In genomic region chr16:81612351-81613170, GRCh38 we compare ENCODE assay signal across 15 cellular contexts.
DNase-seq lines count a peak whose midpoint lies in the region; ATAC-seq and TF ChIP-seq lines count a peak whose summit lies in the region.
"Had no signal": no experiment of that assay in that cellular context is flagged by ENCODE, and none has a peak within 500 bp of the region (broad histone marks: within the 10 kb centered on the region; RNA-seq: fewer than 3 reads in every experiment).

No MANE protein-coding gene starts in this region.

- H3K4me3 ChIP-seq in prostate gland, result no peak overlapping the region
- H3K4me3 ChIP-seq: PC-9 had no signal

- peaks cover 8% of the 10 kb centered on the region for H3K4me1 Mint-ChIP-seq in activated naive CD8-positive, alpha-beta T cell treated with anti-CD3 and anti-CD28 coated beads for 36 hours

- no peaks in the 10 kb centered on the region for H3K9me3 ChIP-seq in prostate gland

- H3K27ac Mint-ChIP-seq in activated naive CD8-positive, alpha-beta T cell treated with anti-CD3 and anti-CD28 coated beads for 36 hours, result no peak overlapping the region
- H3K27ac Mint-ChIP-seq: stimulated activated naive CD8-positive, alpha-beta T cell treated with anti-CD3 and anti-CD28 coated beads, Interleukin-15, Interleukin-2, amounts not matched to agents 100 ng/mL and 50 ng/mL, for 24 hours had no signal

- TF ChIP-seq POLR2A in prostate gland (IDR thresholded peaks at IDR 0.05), result no peak

- DNase-seq in Right ventricle myocardium superior (peak; percentile 71), cardiac septum (ENCODE audit: low spot score) (no peak), left ventricle myocardium superior (peak; percentile 55), prostate gland (ENCODE audit: low spot score) (peak; percentile 53), ureter (ENCODE audit: low spot score) (no peak)
- DNase-seq in activated naive CD8-positive, alpha-beta T cell treated with anti-CD3 and anti-CD28 coated beads for 36 hours, result no peak
- DNase-seq: 8988T, COR-L47, NCI-H1105 treated with DMSO at 0.1 percent for 48 hours, NCI-H446 treated with DMSO at 0.1 percent for 48 hours, PC-9, T-helper 1 cell had no signal

- peaks cover 9% of the 10 kb centered on the region for H3K4me1 ChIP-seq in prostate gland (replicated peaks)

- no peak overlapping the region for H3K4me3 Mint-ChIP-seq in activated naive CD8-positive, alpha-beta T cell treated with anti-CD3 and anti-CD28 coated beads for 36 hours
- H3K4me3 Mint-ChIP-seq: stimulated activated naive CD8-positive, alpha-beta T cell treated with anti-CD3 and anti-CD28 coated beads, Interleukin-15, Interleukin-2, amounts not matched to agents 100 ng/mL and 50 ng/mL, for 24 hours had no signal

- ATAC-seq in Right ventricle myocardium superior (ENCODE audit: poor library complexity), result peak; percentile 21
- peak; percentile 44 for ATAC-seq in left ventricle myocardium superior
- no peak for ATAC-seq in esophagus mucosa
- ATAC-seq in GM21717 (IDR thresholded peaks at IDR 0.05; ENCODE audit: unreplicated experiment), result no peak

- 44% methylated on average over 17 of the region's 17 CpGs for WGBS in prostate gland

- no peaks in the 10 kb centered on the region for H3K36me3 Mint-ChIP-seq in activated naive CD8-positive, alpha-beta T cell treated with anti-CD3 and anti-CD28 coated beads for 36 hours

- H3K27me3 Mint-ChIP-seq in activated naive CD8-positive, alpha-beta T cell treated with anti-CD3 and anti-CD28 coated beads for 36 hours, result no peaks in the 10 kb centered on the region
- H3K27me3 Mint-ChIP-seq: stimulated activated naive CD8-positive, alpha-beta T cell treated with anti-CD3 and anti-CD28 coated beads, Interleukin-15, Interleukin-2, amounts not matched to agents 100 ng/mL and 50 ng/mL, for 24 hours had no signal

- no peaks in the 10 kb centered on the region for H3K36me3 ChIP-seq in prostate gland

- H3K9me3 Mint-ChIP-seq in activated naive CD8-positive, alpha-beta T cell treated with anti-CD3 and anti-CD28 coated beads for 36 hours, result no peaks in the 10 kb centered on the region
- H3K9me3 Mint-ChIP-seq: stimulated activated naive CD8-positive, alpha-beta T cell treated with anti-CD3 and anti-CD28 coated beads, Interleukin-15, Interleukin-2, amounts not matched to agents 100 ng/mL and 50 ng/mL, for 24 hours had no signal

- TF ChIP-seq CTCF in prostate gland (IDR thresholded peaks at IDR 0.05), result no peak

- intact Hi-C loops in Right ventricle myocardium superior (cut with DNase I), result loop anchor here (10.0 kb wide), 1 partner anchor 208 kb away; no protein-coding TSS in a partner anchor
- intact Hi-C loops in cardiac septum (cut with DNase I), result loop anchor here (1.0 to 5.0 kb wide), 2 partner anchors 35 to 120 kb away; no protein-coding TSS in a partner anchor
- intact Hi-C loops in left ventricle myocardium superior (cut with micrococcal nuclease), result no loop called here
- intact Hi-C loops in prostate gland (cut with DNase I), result no loop called here

- H3K27me3 ChIP-seq in prostate gland (replicated peaks; ENCODE audit: insufficient read depth), result no peaks in the 10 kb centered on the region

- H3K27ac ChIP-seq in prostate gland, result peak overlapping the region; percentile 10 to 35
- H3K27ac ChIP-seq: PC-9 had no signal

Comparison
In these comparisons a context has a peak if more than half of its experiments do, and no peak if none do; other contexts are left out.
1. DNase-seq: peak in Right ventricle myocardium superior (single experiment), left ventricle myocardium superior (single experiment) and prostate gland (single experiment); none in cardiac septum (single experiment), activated naive CD8-positive, alpha-beta T cell treated with anti-CD3 and anti-CD28 coated beads for 36 hours (single experiment) and ureter (single experiment).
2. intact Hi-C loops: an anchor here in Right ventricle myocardium superior (10.0 kb wide) and cardiac septum (1.0 to 5.0 kb wide); none called in left ventricle myocardium superior and prostate gland.
3. ATAC-seq: peak in Right ventricle myocardium superior (single experiment) and left ventricle myocardium superior (single experiment); none in esophagus mucosa (single experiment) and GM21717 (single experiment).